Comparison of ENCODE assay signal across 24 cellular contexts in genomic region chr18:47919916-47920315, GRCh38. TPM values are rescaled to one million over a fixed set of nuclear protein-coding genes. Genes with fewer than 3 reads are reported as not detected.
DNase-seq lines count a peak whose midpoint lies in the region; ATAC-seq and TF ChIP-seq lines count a peak whose summit lies in the region.
"Had no signal": no experiment of that assay in that cellular context is flagged by ENCODE, and none has a peak within 500 bp of the region (broad histone marks: within the 10 kb centered on the region; RNA-seq: fewer than 3 reads in every experiment).

No MANE protein-coding gene starts in this region.

- H3F3A ChIP-seq in GM23338 (replicated peaks; ENCODE audit: low read depth), result 0 out of 2 replicates have a peak, but pooled peaks cover 5% of the 10 kb centered on the region

- intact Hi-C loops in activated CD4-positive, alpha-beta T cell treated with anti-CD3 and anti-CD28 coated beads, Interleukin-2, amount 10 ng/mL, durations not matched to agents 24 days and 14 days (cut with micrococcal nuclease), result loop anchor here (2.0 to 10.0 kb wide), 2 partner anchors 15 to 205 kb away; no protein-coding TSS in a partner anchor

- peaks cover 93% of the 10 kb centered on the region for H3K4me1 ChIP-seq in GM23338 (ENCODE audit: insufficient read depth)
- H3K4me1 ChIP-seq: BE2C, Caco-2, Peyer's patch had no signal

- no peak for TF ChIP-seq CTCF in GM23338 (conservative IDR thresholded peaks at IDR 0.05; ENCODE audit: low read depth in 2 of 2)

- peak overlapping the region; percentile 51; the same call in 1 of the 2 replicates for H3K27ac ChIP-seq in GM23338 (ENCODE audit: low read depth)
- H3K27ac ChIP-seq: GM23248, Peyer's patch had no signal

- H3K27me3 Mint-ChIP-seq in activated CD4-positive, alpha-beta T cell treated with anti-CD3 and anti-CD28 coated beads, Interleukin-2, amount 10 ng/mL, durations not matched to agents 24 days and 14 days, result no peaks in the 10 kb centered on the region
- H3K27me3 Mint-ChIP-seq in GM23338 (ENCODE audit: insufficient read depth, low read depth, poor library complexity), result no peaks in the 10 kb centered on the region
- no peaks in the 10 kb centered on the region for H3K27me3 Mint-ChIP-seq in activated T-helper 17 cell treated with anti-CD3 and anti-CD28 coated beads, Interleukin-2, amount 50 U/mL, for 72 hours
- no peaks in the 10 kb centered on the region for H3K27me3 Mint-ChIP-seq in naive thymus-derived CD8-positive, alpha-beta T cell
- H3K27me3 Mint-ChIP-seq: CD4-positive, CD25-positive, alpha-beta regulatory T cell; IgD-negative memory B cell had no signal

- H3K4me3 Mint-ChIP-seq in activated CD4-positive, alpha-beta T cell treated with anti-CD3 and anti-CD28 coated beads, Interleukin-2, amount 10 ng/mL, durations not matched to agents 24 days and 14 days, result peak overlapping the region; percentile 54
- H3K4me3 Mint-ChIP-seq in GM23338, result peak overlapping the region; percentile 46; the same call in 1 of the 3 replicates
- H3K4me3 Mint-ChIP-seq in activated T-helper 17 cell treated with anti-CD3 and anti-CD28 coated beads, Interleukin-2, amount 50 U/mL, for 72 hours, result peak overlapping the region; percentile 76
- no peak overlapping the region for H3K4me3 Mint-ChIP-seq in naive thymus-derived CD8-positive, alpha-beta T cell
- H3K4me3 Mint-ChIP-seq: CD4-positive, CD25-positive, alpha-beta regulatory T cell; IgD-negative memory B cell had no signal

- no peaks in the 10 kb centered on the region for H3K9me2 ChIP-seq in GM23338 (ENCODE audit: insufficient read depth)

- H3K79me2 ChIP-seq in GM23338 (replicated peaks; ENCODE audit: insufficient read depth), result peaks cover 98% of the 10 kb centered on the region

- no peaks in the 10 kb centered on the region for H3K27me3 ChIP-seq in GM23338 (ENCODE audit: insufficient read depth)
- H3K27me3 ChIP-seq: BE2C, MG63, Peyer's patch had no signal

- ATAC-seq in GM23338, result no peak; the same call in 2 of the 3 replicates
- no peak for ATAC-seq in activated T-helper 17 cell treated with anti-CD3 and anti-CD28 coated beads, Interleukin-2, amount 50 U/mL, for 72 hours (replicated peaks)
- no peak for ATAC-seq in naive thymus-derived CD8-positive, alpha-beta T cell

- peaks cover 65% of the 10 kb centered on the region for H3K4me1 Mint-ChIP-seq in activated CD4-positive, alpha-beta T cell treated with anti-CD3 and anti-CD28 coated beads, Interleukin-2, amount 10 ng/mL, durations not matched to agents 24 days and 14 days
- H3K4me1 Mint-ChIP-seq in GM23338, result peaks cover 82% of the 10 kb centered on the region
- peaks cover 64% of the 10 kb centered on the region for H3K4me1 Mint-ChIP-seq in activated T-helper 17 cell treated with anti-CD3 and anti-CD28 coated beads, Interleukin-2, amount 50 U/mL, for 72 hours
- peaks cover 30 to 91% (median 81%) of the 10 kb centered on the region in 4 donors for H3K4me1 Mint-ChIP-seq in naive thymus-derived CD8-positive, alpha-beta T cell

- H3K4me2 ChIP-seq in GM23338, result peak overlapping the region; percentile 68

- peak; percentile 45 for DNase-seq in activated CD4-positive, alpha-beta T cell treated with anti-CD3 and anti-CD28 coated beads, Interleukin-2, amount 10 ng/mL, durations not matched to agents 24 days and 14 days
- no peak for DNase-seq in activated CD4-positive, alpha-beta T cell treated with anti-CD3 and anti-CD28 coated beads, Interleukin-2, amount 50 U/mL, for 4 hours
- no peak for DNase-seq in GM23338 (ENCODE audit: low spot score)
- no peak for DNase-seq in naive thymus-derived CD8-positive, alpha-beta T cell
- DNase-seq in NCI-H446 treated with DMSO at 0.1 percent for 48 hours (lab: John Stamatoyannopoulos, UW), result no peak
- no peak for DNase-seq in cerebellum (ENCODE audit: low spot score)
- DNase-seq in DMS153 (lab: John Stamatoyannopoulos, UW), result no peak
- DNase-seq: BE2C; Caco-2; CD4-positive, CD25-positive, alpha-beta regulatory T cell; GDM1; GM23248; HCEC 1CT; Kasumi-1; MG63; NCI-H1092; NCI-H1436 treated with DMSO at 0.1 percent for 48 hours; NCI-H2081; NCI-H510A; NCI-H748 treated with DMSO at 0.1 percent for 48 hours; NK-92 treated with Interleukin-12 subunit alpha and Interleukin-12 subunit beta, amount 100 ng/mL, for 24 hours; Peyer's patch had no signal

- H3K9me3 Mint-ChIP-seq in activated CD4-positive, alpha-beta T cell treated with anti-CD3 and anti-CD28 coated beads, Interleukin-2, amount 10 ng/mL, durations not matched to agents 24 days and 14 days, result no peaks in the 10 kb centered on the region
- no peaks in the 10 kb centered on the region for H3K9me3 Mint-ChIP-seq in GM23338
- H3K9me3 Mint-ChIP-seq in activated T-helper 17 cell treated with anti-CD3 and anti-CD28 coated beads, Interleukin-2, amount 50 U/mL, for 72 hours, result no peaks in the 10 kb centered on the region
- no peaks in the 10 kb centered on the region for H3K9me3 Mint-ChIP-seq in naive thymus-derived CD8-positive, alpha-beta T cell
- H3K9me3 Mint-ChIP-seq: CD4-positive, CD25-positive, alpha-beta regulatory T cell; IgD-negative memory B cell had no signal

- H3K36me3 ChIP-seq in GM23338 (ENCODE audit: insufficient read depth), result no peaks in the 10 kb centered on the region
- H3K36me3 ChIP-seq: BE2C, Peyer's patch had no signal

- peaks cover 65% of the 10 kb centered on the region for H3K36me3 Mint-ChIP-seq in activated CD4-positive, alpha-beta T cell treated with anti-CD3 and anti-CD28 coated beads, Interleukin-2, amount 10 ng/mL, durations not matched to agents 24 days and 14 days (ENCODE audit: low read depth)
- H3K36me3 Mint-ChIP-seq in GM23338 (ENCODE audit: low read depth), result no peaks in the 10 kb centered on the region
- peaks cover 66% of the 10 kb centered on the region for H3K36me3 Mint-ChIP-seq in activated T-helper 17 cell treated with anti-CD3 and anti-CD28 coated beads, Interleukin-2, amount 50 U/mL, for 72 hours (ENCODE audit: low read depth)
- H3K36me3 Mint-ChIP-seq in naive thymus-derived CD8-positive, alpha-beta T cell, result peaks cover 0 to 19% (median 7%) of the 10 kb centered on the region in 3 donors

- peaks cover 36% of the 10 kb centered on the region for H4K20me1 ChIP-seq in GM23338 (replicated peaks; ENCODE audit: insufficient read depth)

- POLR2A ChIA-PET in naive thymus-derived CD8-positive, alpha-beta T cell (lab: Charles Lee), result interaction anchor here (1.8 kb wide), 1 partner anchor 10 kb away, joined by 3 read pairs; no protein-coding TSS in a partner anchor

- H3K27ac Mint-ChIP-seq in activated CD4-positive, alpha-beta T cell treated with anti-CD3 and anti-CD28 coated beads, Interleukin-2, amount 10 ng/mL, durations not matched to agents 24 days and 14 days, result peak overlapping the region; percentile 95
- peak overlapping the region; percentile 50; the same call in 1 of the 2 replicates for H3K27ac Mint-ChIP-seq in GM23338
- peak overlapping the region; percentile 91 for H3K27ac Mint-ChIP-seq in activated T-helper 17 cell treated with anti-CD3 and anti-CD28 coated beads, Interleukin-2, amount 50 U/mL, for 72 hours
- peak overlapping the region in 7 of 10 donors; percentile 8 to 80 (median 28) for H3K27ac Mint-ChIP-seq in naive thymus-derived CD8-positive, alpha-beta T cell
- H3K27ac Mint-ChIP-seq: CD4-positive, CD25-positive, alpha-beta regulatory T cell; IgD-negative memory B cell had no signal

- H2AFZ ChIP-seq in GM23338, result no peak overlapping the region
- H2AFZ ChIP-seq: GM23248 had no signal

- no peak overlapping the region; the same call in 1 of the 2 replicates for H3K4me3 ChIP-seq in GM23338
- H3K4me3 ChIP-seq: GM23248, MG63, Peyer's patch had no signal

TF ChIP-seq in GM23338, 12 proteins besides CTCF, POLR2A, EP300 and RAD21 (continues in another document):
- TF ChIP-seq EZH2phosphoT487 (IDR thresholded peaks at IDR 0.05; ENCODE audit: unreplicated experiment) (no peak), CREB1 (CRISPR knock-in tag; IDR thresholded peaks at IDR 0.05; ENCODE audit: low read depth) (no peak), POLR2AphosphoS5 (IDR thresholded peaks at IDR 0.05; ENCODE audit: low read depth) (no peak), ZNF114 (CRISPR knock-in tag; IDR thresholded peaks at IDR 0.05) (no peak), STAT1 (IDR thresholded peaks at IDR 0.05; ENCODE audit: unreplicated experiment) (no peak), EZH2 (IDR thresholded peaks at IDR 0.05; ENCODE audit: low read depth, unreplicated experiment) (no peak), ETS1 (IDR thresholded peaks at IDR 0.05) (no peak), JUNB (IDR thresholded peaks at IDR 0.05; ENCODE audit: unreplicated experiment) (no peak)

RNA-seq across cellular contexts. Expression of gene SMAD2, which starts 10.5 kb away (rescaled TPM):
- total RNA-seq in activated CD4-positive, alpha-beta T cell treated with anti-CD3 and anti-CD28 coated beads, Interleukin-2, amount 10 ng/mL, durations not matched to agents 24 days and 14 days, result 388 and 406 TPM in 2 replicates
- total RNA-seq in GM23338 (2014; rRNA removed; shearing (Covaris generic)), result 87.1 and 90.7 TPM in 2 replicates
- 28.2 and 30.9 TPM in 2 replicates for polyA plus RNA-seq in GM23338 (2016; fragmentation: Nextera tagmentation; extraction: Ambion mirVana)
- total RNA-seq in activated T-helper 17 cell treated with anti-CD3 and anti-CD28 coated beads, Interleukin-2, amount 50 U/mL, for 72 hours, result 100 to 1,000 TPM in 1 of 2 donors, 10 to 100 TPM in 1; 97.2 to 170 TPM
- 100 to 1,000 TPM; 137 to 151 TPM for total RNA-seq in naive thymus-derived CD8-positive, alpha-beta T cell
- 100 to 1,000 TPM in 1 of 3 donors, 10 to 100 TPM in 2; 78.2 to 116 (median 89.6) TPM for polyA plus RNA-seq in naive thymus-derived CD8-positive, alpha-beta T cell
- total RNA-seq in cerebellum, result 65.2 TPM

Comparison
In these comparisons a context has a peak if more than half of its experiments do, and no peak if none do; other contexts are left out.
1. H3K27ac Mint-ChIP-seq: peak in every context shown above with its lines; median percentile 95 in activated CD4-positive, alpha-beta T cell treated with anti-CD3 and anti-CD28 coated beads, Interleukin-2, amount 10 ng/mL, durations not matched to agents 24 days and 14 days; 91 in activated T-helper 17 cell treated with anti-CD3 and anti-CD28 coated beads, Interleukin-2, amount 50 U/mL, for 72 hours; 50 in GM23338; 28 in naive thymus-derived CD8-positive, alpha-beta T cell.
2. H3K4me3 Mint-ChIP-seq: peak in activated CD4-positive, alpha-beta T cell treated with anti-CD3 and anti-CD28 coated beads, Interleukin-2, amount 10 ng/mL, durations not matched to agents 24 days and 14 days (single experiment), GM23338 (single experiment) and activated T-helper 17 cell treated with anti-CD3 and anti-CD28 coated beads, Interleukin-2, amount 50 U/mL, for 72 hours (single experiment); none in naive thymus-derived CD8-positive, alpha-beta T cell (0 of 10).